ENCODE assay signal across 24 cellular contexts in the genomic region with DNA sequence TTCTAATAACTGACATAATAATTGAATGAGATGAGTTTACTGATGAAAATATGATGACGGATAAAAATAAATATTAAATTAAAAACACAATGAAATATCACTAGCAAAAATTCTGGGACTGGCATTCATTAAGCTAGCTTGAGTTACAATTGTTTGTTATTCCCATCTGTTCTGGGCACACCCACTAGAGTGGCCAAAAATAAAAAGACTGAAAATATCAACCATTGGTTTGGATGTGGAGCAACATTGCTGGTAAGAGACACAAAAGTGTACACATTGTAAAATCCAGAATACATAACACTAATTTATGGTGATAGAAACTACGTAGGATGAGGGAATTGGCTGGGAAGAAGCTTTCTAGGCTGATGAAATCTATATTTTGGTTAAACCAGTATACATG.
"Had no signal": no experiment of that assay in that cellular context is flagged by ENCODE, and none has a peak within 500 bp of the region (broad histone marks: within the 10 kb centered on the region; RNA-seq: fewer than 3 reads in every experiment).

No MANE protein-coding gene starts in this region.

- ATAC-seq: effector memory CD8-positive, alpha-beta T cell; esophagus mucosa; gastrocnemius medialis; heart right ventricle; left cardiac atrium; left lung; left ventricle myocardium superior; lower lobe of right lung; mucosa of descending colon had no signal

- H3K4me1 ChIP-seq: colonic mucosa, esophagus squamous epithelium had no signal

- H3K4me3 ChIP-seq: colonic mucosa, esophagus squamous epithelium, gastrocnemius medialis, heart right ventricle, left lung, lower lobe of right lung, mucosa of descending colon had no signal

- H3K36me3 ChIP-seq: colonic mucosa, esophagus squamous epithelium, gastrocnemius medialis, heart right ventricle, left lung, lower lobe of right lung had no signal

- H3K27me3 ChIP-seq: colonic mucosa, esophagus squamous epithelium, gastrocnemius medialis, heart right ventricle, left lung had no signal

- H3K27ac ChIP-seq: colonic mucosa, epithelial cell of prostate, esophagus squamous epithelium, gastrocnemius medialis, heart right ventricle, left lung, lower lobe of right lung had no signal

- H3K9me3 ChIP-seq: colonic mucosa, esophagus squamous epithelium, gastrocnemius medialis, heart right ventricle, left lung, lower lobe of right lung, mucosa of descending colon had no signal

- FAIRE-seq: endometrium, islet of Langerhans, keratinocyte had no signal

- DNase-seq: colonic mucosa; cortex of kidney; effector CD8-positive, alpha-beta T cell; effector memory CD8-positive, alpha-beta T cell; endodermal cell; erythroblast; esophagus squamous epithelium; foreskin melanocyte; gastrocnemius medialis; glutamatergic neuron; head of caudate nucleus; heart right ventricle; hippocampal formation; left cardiac atrium; left ventricle myocardium superior; lower lobe of right lung; mesenchymal stem cell; mucosa of descending colon had no signal
